1 cellular context compared by ENCODE assay signal in the genomic region with DNA sequence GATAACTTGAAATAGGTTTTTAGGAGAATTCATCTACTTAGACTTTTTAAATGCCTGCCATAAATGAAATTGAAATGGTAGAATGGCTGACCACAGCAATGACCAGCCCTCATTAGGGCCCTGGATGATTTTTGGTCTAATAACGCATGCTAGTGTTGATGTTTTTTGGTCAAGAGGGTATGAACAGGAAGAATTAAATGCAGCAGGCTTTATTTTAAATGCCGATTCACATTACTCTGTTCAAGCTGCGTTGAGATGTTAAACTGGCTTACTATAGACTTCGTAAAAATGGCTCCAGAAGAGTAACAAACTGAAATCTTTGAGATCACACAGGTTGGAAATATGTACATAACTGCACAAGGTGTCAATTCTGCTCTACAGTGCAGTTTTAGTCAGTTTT.
A peak's percentile ranks its signal among the peaks of the same experiment; 100 is the strongest.
TF ChIP-seq lines count a peak whose summit lies in the region.

No MANE protein-coding gene starts in this region.

TF ChIP-seq in H1, 55 proteins besides CTCF, POLR2A, EP300 and RAD21:
- TF ChIP-seq KDM4A (IDR thresholded peaks at IDR 0.05; ENCODE audit: low read depth, low read length, severe bottlenecking) (no peak), POLR2AphosphoS5 (IDR thresholded peaks at IDR 0.05; ENCODE audit: low read depth, low read length) (peak; percentile 50; the same call in 1 of the 2 replicates), ZNF274 (IDR thresholded peaks at IDR 0.05; ENCODE audit: borderline replicate concordance, extremely low read depth, low read length) (no peak)
